1 cellular context compared by ENCODE assay signal in the genomic region with DNA sequence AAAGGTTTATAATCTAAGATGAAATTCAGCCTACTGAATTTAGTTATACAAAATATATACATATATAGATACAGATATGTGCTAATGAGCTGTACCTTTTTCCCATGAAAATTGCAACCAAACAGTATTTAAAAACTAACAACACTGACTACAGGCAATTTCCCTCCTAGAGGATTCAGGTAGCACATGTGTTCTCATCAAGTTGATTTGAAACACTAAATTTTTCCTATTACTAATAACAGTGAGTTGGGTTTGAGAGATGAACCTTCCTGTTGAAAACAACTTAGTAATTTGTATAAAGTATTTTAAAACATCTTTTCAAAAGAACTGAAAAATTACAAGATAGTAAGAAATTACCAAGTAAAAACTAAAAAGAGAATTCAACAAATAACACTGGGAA.
TF ChIP-seq lines count a peak whose summit lies in the region.

No MANE protein-coding gene starts in this region.

TF ChIP-seq in WTC11, 78 proteins besides CTCF, POLR2A, EP300 and RAD21 (continued from another document):
- TF ChIP-seq, protein P1, sequence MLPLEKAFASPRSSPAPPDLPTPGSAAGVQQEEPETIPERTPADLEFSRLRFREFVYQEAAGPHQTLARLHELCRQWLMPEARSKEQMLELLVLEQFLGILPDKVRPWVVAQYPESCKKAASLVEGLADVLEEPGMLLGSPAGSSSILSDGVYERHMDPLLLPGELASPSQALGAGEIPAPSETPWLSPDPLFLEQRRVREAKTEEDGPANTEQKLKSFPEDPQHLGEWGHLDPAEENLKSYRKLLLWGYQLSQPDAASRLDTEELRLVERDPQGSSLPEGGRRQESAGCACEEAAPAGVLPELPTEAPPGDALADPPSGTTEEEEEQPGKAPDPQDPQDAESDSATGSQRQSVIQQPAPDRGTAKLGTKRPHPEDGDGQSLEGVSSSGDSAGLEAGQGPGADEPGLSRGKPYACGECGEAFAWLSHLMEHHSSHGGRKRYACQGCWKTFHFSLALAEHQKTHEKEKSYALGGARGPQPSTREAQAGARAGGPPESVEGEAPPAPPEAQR (CRISPR knock-in tag; IDR thresholded peaks at IDR 0.05), result no peak
- TF ChIP-seq SP1 (CRISPR knock-in tag; conservative IDR thresholded peaks at IDR 0.05) (no peak), TEAD4 (CRISPR knock-in tag; IDR thresholded peaks at IDR 0.05) (no peak), IRF2 (CRISPR knock-in tag; IDR thresholded peaks at IDR 0.05; ENCODE audit: borderline replicate concordance, low read depth) (no peak), ZNF138 (CRISPR knock-in tag; conservative IDR thresholded peaks at IDR 0.05) (no peak), NR2C2 (CRISPR knock-in tag; IDR thresholded peaks at IDR 0.05) (no peak), FOXJ3 (CRISPR knock-in tag; IDR thresholded peaks at IDR 0.05; ENCODE audit: borderline replicate concordance) (no peak), HMGA2 (CRISPR knock-in tag; IDR thresholded peaks at IDR 0.05) (no peak), SOX15 (CRISPR knock-in tag; IDR thresholded peaks at IDR 0.05) (no peak)
- TF ChIP-seq, protein P2, sequence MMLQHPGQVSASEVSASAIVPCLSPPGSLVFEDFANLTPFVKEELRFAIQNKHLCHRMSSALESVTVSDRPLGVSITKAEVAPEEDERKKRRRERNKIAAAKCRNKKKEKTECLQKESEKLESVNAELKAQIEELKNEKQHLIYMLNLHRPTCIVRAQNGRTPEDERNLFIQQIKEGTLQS (CRISPR knock-in tag; conservative IDR thresholded peaks at IDR 0.05), result no peak
- TF ChIP-seq, protein P3, sequence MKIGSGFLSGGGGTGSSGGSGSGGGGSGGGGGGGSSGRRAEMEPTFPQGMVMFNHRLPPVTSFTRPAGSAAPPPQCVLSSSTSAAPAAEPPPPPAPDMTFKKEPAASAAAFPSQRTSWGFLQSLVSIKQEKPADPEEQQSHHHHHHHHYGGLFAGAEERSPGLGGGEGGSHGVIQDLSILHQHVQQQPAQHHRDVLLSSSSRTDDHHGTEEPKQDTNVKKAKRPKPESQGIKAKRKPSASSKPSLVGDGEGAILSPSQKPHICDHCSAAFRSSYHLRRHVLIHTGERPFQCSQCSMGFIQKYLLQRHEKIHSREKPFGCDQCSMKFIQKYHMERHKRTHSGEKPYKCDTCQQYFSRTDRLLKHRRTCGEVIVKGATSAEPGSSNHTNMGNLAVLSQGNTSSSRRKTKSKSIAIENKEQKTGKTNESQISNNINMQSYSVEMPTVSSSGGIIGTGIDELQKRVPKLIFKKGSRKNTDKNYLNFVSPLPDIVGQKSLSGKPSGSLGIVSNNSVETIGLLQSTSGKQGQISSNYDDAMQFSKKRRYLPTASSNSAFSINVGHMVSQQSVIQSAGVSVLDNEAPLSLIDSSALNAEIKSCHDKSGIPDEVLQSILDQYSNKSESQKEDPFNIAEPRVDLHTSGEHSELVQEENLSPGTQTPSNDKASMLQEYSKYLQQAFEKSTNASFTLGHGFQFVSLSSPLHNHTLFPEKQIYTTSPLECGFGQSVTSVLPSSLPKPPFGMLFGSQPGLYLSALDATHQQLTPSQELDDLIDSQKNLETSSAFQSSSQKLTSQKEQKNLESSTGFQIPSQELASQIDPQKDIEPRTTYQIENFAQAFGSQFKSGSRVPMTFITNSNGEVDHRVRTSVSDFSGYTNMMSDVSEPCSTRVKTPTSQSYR (CRISPR knock-in tag; IDR thresholded peaks at IDR 0.05), result no peak
- TF ChIP-seq, protein P4, sequence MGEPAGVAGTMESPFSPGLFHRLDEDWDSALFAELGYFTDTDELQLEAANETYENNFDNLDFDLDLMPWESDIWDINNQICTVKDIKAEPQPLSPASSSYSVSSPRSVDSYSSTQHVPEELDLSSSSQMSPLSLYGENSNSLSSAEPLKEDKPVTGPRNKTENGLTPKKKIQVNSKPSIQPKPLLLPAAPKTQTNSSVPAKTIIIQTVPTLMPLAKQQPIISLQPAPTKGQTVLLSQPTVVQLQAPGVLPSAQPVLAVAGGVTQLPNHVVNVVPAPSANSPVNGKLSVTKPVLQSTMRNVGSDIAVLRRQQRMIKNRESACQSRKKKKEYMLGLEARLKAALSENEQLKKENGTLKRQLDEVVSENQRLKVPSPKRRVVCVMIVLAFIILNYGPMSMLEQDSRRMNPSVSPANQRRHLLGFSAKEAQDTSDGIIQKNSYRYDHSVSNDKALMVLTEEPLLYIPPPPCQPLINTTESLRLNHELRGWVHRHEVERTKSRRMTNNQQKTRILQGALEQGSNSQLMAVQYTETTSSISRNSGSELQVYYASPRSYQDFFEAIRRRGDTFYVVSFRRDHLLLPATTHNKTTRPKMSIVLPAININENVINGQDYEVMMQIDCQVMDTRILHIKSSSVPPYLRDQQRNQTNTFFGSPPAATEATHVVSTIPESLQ (CRISPR knock-in tag; IDR thresholded peaks at IDR 0.05), result no peak
